ENCODE assay signal across 13 cellular contexts in the genomic region with DNA sequence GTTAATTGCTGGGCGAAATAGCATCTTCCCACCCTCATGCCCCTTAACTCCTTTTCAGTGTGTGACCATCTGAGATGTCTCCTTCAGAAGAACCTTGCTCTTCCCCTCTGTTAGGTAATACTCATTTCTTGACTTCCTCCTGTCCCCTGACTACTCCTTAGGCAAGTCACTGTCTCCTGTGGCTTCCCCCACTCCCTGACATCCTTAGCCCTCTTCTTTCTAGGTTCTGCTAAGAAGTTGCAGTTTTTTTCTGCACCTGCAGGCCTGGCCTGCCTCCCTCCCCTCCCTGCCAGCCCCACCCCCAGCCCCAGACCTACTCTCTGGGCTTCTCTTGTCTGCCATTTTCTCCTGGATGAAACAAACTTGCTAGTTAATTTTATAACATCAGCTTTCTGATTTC. TPM values are rescaled to one million over a fixed set of nuclear protein-coding genes. Genes with fewer than 3 reads are reported as not detected.
DNase-seq lines count a peak whose midpoint lies in the region; ATAC-seq lines count a peak whose summit lies in the region.
"Had no signal": no experiment of that assay in that cellular context is flagged by ENCODE, and none has a peak within 500 bp of the region (broad histone marks: within the 10 kb centered on the region; RNA-seq: fewer than 3 reads in every experiment).

No MANE protein-coding gene starts in this region.

- intact Hi-C loops in activated CD4-positive, alpha-beta T cell treated with anti-CD3 and anti-CD28 coated beads for 36 hours (cut with DNase I, micrococcal nuclease), result loop anchor here (1.0 to 5.0 kb wide), 9 partner anchors 66 to 1283 kb away; a partner anchor contains a TSS

- no peaks in the 10 kb centered on the region for H3K9me3 Mint-ChIP-seq in activated CD4-positive, alpha-beta T cell treated with anti-CD3 and anti-CD28 coated beads for 36 hours (ENCODE audit: low read depth)
- no peaks in the 10 kb centered on the region for H3K9me3 Mint-ChIP-seq in activated CD4-positive, alpha-beta T cell treated with anti-CD3 and anti-CD28 coated beads, Interleukin-2, amount 10 ng/mL, durations not matched to agents 7 days and 5 days
- H3K9me3 Mint-ChIP-seq: natural killer cell had no signal

- peak; percentile 35 for DNase-seq in activated CD4-positive, alpha-beta T cell treated with anti-CD3 and anti-CD28 coated beads for 36 hours
- DNase-seq in activated CD4-positive, alpha-beta T cell treated with anti-CD3 and anti-CD28 coated beads, Interleukin-2, amount 10 ng/mL, durations not matched to agents 7 days and 5 days, result no peak
- peak; percentile 86 for DNase-seq in SIG-M5 treated with dmso at 0.1 percent for 504 hours (lab: John Stamatoyannopoulos, UW; ENCODE audit: unreplicated experiment)
- DNase-seq in neuronal stem cell (ENCODE audit: low spot score), result no peak
- no peak for DNase-seq in epidermal melanocyte (ENCODE audit: insufficient read length, low spot score)
- no peak for DNase-seq in GF-D8 (lab: John Stamatoyannopoulos, UW)
- DNase-seq in globus pallidus (ENCODE audit: low spot score), result no peak
- DNase-seq: activated CD8-positive, alpha-beta memory T cell treated with anti-CD3 and anti-CD28 coated beads, Interleukin-2, amount 50 U/mL, for 48 hours; DMS 273 treated with DMSO at 0.1 percent for 48 hours; natural killer cell; NCI-H510A treated with DMSO at 0.1 percent for 48 hours; small intestine had no signal

- H2AFZ ChIP-seq in neuronal stem cell (ENCODE audit: low read length), result peak overlapping the region; percentile 77

- H3K36me3 ChIP-seq in neuronal stem cell (replicated peaks in 1 of 2; ENCODE audit: control insufficient read depth in 2 of 2, insufficient read depth in 2 of 2, low read length in 2 of 2), result no peaks in the 10 kb centered on the region

- H2AK5ac ChIP-seq in neuronal stem cell (ENCODE audit: low read depth, low read length), result no peak overlapping the region

- H4K91ac ChIP-seq in neuronal stem cell (ENCODE audit: low read depth, low read length, poor library complexity), result no peak overlapping the region

- no peak overlapping the region for H3K9ac ChIP-seq in neuronal stem cell (ENCODE audit: low read depth, low read length, poor library complexity)

- CTCF ChIA-PET in activated CD4-positive, alpha-beta T cell treated with anti-CD3 and anti-CD28 coated beads for 36 hours (lab: Charles Lee), result interaction anchor here (1.0 to 7.4 kb wide), 13 partner anchors 12 to 1283 kb away, joined by 3 to 76 read pairs (median 7); a partner anchor contains a TSS
- CTCF ChIA-PET in activated CD4-positive, alpha-beta T cell treated with anti-CD3 and anti-CD28 coated beads, Interleukin-2, amount 10 ng/mL, durations not matched to agents 7 days and 5 days (lab: Charles Lee), result interaction anchor here (0.5 to 2.5 kb wide), 8 partner anchors 8 to 1323 kb away, joined by 4 to 11 read pairs (median 5); a partner anchor contains a TSS

- H2BK120ac ChIP-seq in neuronal stem cell (ENCODE audit: low read depth, low read length), result no peak overlapping the region

- peak; percentile 75 for ATAC-seq in activated CD4-positive, alpha-beta T cell treated with anti-CD3 and anti-CD28 coated beads for 36 hours
- peak; percentile 44 for ATAC-seq in HG03354 (IDR thresholded peaks at IDR 0.05; ENCODE audit: poor library complexity, severe bottlenecking, unreplicated experiment)

- H3K27me3 Mint-ChIP-seq in activated CD4-positive, alpha-beta T cell treated with anti-CD3 and anti-CD28 coated beads for 36 hours, result peaks cover 3% of the 10 kb centered on the region
- peaks cover 12% of the 10 kb centered on the region for H3K27me3 Mint-ChIP-seq in activated CD4-positive, alpha-beta T cell treated with anti-CD3 and anti-CD28 coated beads, Interleukin-2, amount 10 ng/mL, durations not matched to agents 7 days and 5 days

- no peaks in the 10 kb centered on the region for H3K27me3 ChIP-seq in neuronal stem cell (ENCODE audit: control insufficient read depth in 3 of 3, insufficient read depth in 3 of 3, low read depth in 1 of 3, low read length in 3 of 3)

- H3K9me3 ChIP-seq in neuronal stem cell (replicated peaks in 1 of 2; ENCODE audit: control insufficient read depth in 2 of 2, insufficient read depth in 1 of 2, low read depth in 1 of 2, low read length in 2 of 2), result no peaks in the 10 kb centered on the region

- H3K4me3 Mint-ChIP-seq in activated CD4-positive, alpha-beta T cell treated with anti-CD3 and anti-CD28 coated beads for 36 hours, result no peak overlapping the region
- H3K4me3 Mint-ChIP-seq in activated CD4-positive, alpha-beta T cell treated with anti-CD3 and anti-CD28 coated beads, Interleukin-2, amount 10 ng/mL, durations not matched to agents 7 days and 5 days, result no peak overlapping the region
- H3K4me3 Mint-ChIP-seq: natural killer cell had no signal

- H3K27ac ChIP-seq in neuronal stem cell (replicated peaks; ENCODE audit: low read length), result no peak overlapping the region

- H3K79me1 ChIP-seq in neuronal stem cell (ENCODE audit: low read depth, low read length), result no peaks in the 10 kb centered on the region

- peaks cover 6% of the 10 kb centered on the region for H3K4me1 Mint-ChIP-seq in activated CD4-positive, alpha-beta T cell treated with anti-CD3 and anti-CD28 coated beads for 36 hours
- H3K4me1 Mint-ChIP-seq in activated CD4-positive, alpha-beta T cell treated with anti-CD3 and anti-CD28 coated beads, Interleukin-2, amount 10 ng/mL, durations not matched to agents 7 days and 5 days, result peaks cover 14% of the 10 kb centered on the region

- H3K4me1 ChIP-seq in neuronal stem cell (ENCODE audit: control insufficient read depth in 2 of 2, insufficient read depth in 1 of 2, low read depth in 1 of 2, low read length in 2 of 2), result peaks cover 6 to 9% of the 10 kb centered on the region in 2 donors

- no CpG with 5 or more reads among the region's 1 CpG for WGBS in neuronal stem cell (ENCODE audit: extremely low coverage in 2 of 2, insufficient read length in 2 of 2, insufficient replicate concordance in 1 of 2), 2 donors

- no peak overlapping the region for H2BK5ac ChIP-seq in neuronal stem cell (ENCODE audit: low read length)

- no peak overlapping the region for H2BK15ac ChIP-seq in neuronal stem cell (ENCODE audit: low read length)

- H3K4me2 ChIP-seq in neuronal stem cell (ENCODE audit: insufficient read depth, low read length, poor library complexity, severe bottlenecking), result no peak overlapping the region

- no peak overlapping the region for H2BK12ac ChIP-seq in neuronal stem cell (ENCODE audit: low read length)

- no peak overlapping the region for H4K8ac ChIP-seq in neuronal stem cell (ENCODE audit: low read depth, low read length)

- no peak overlapping the region for H3K4me3 ChIP-seq in neuronal stem cell (ENCODE audit: low read length in 2 of 2)

- POLR2A ChIA-PET in activated CD4-positive, alpha-beta T cell treated with anti-CD3 and anti-CD28 coated beads for 36 hours (lab: Charles Lee), result no interaction called here
- POLR2A ChIA-PET in activated CD4-positive, alpha-beta T cell treated with anti-CD3 and anti-CD28 coated beads, Interleukin-2, amount 10 ng/mL, durations not matched to agents 7 days and 5 days (lab: Charles Lee), result no interaction called here

- H3K27ac Mint-ChIP-seq in activated CD4-positive, alpha-beta T cell treated with anti-CD3 and anti-CD28 coated beads for 36 hours, result no peak overlapping the region
- H3K27ac Mint-ChIP-seq in activated CD4-positive, alpha-beta T cell treated with anti-CD3 and anti-CD28 coated beads, Interleukin-2, amount 10 ng/mL, durations not matched to agents 7 days and 5 days, result no peak overlapping the region
- H3K27ac Mint-ChIP-seq: natural killer cell had no signal

- no peak overlapping the region for H3K4ac ChIP-seq in neuronal stem cell (ENCODE audit: low read length)

- no peak overlapping the region for H3K23ac ChIP-seq in neuronal stem cell (ENCODE audit: low read depth, low read length, poor library complexity)

- H3K18ac ChIP-seq in neuronal stem cell (ENCODE audit: low read length), result no peak overlapping the region

- no peaks in the 10 kb centered on the region for H3K36me3 Mint-ChIP-seq in activated CD4-positive, alpha-beta T cell treated with anti-CD3 and anti-CD28 coated beads for 36 hours (ENCODE audit: low read depth)
- no peaks in the 10 kb centered on the region for H3K36me3 Mint-ChIP-seq in activated CD4-positive, alpha-beta T cell treated with anti-CD3 and anti-CD28 coated beads, Interleukin-2, amount 10 ng/mL, durations not matched to agents 7 days and 5 days (ENCODE audit: low read depth)
- H3K36me3 Mint-ChIP-seq: natural killer cell had no signal

- H3K14ac ChIP-seq in neuronal stem cell (ENCODE audit: low read length), result no peak overlapping the region

RNA-seq across cellular contexts. Expression of a gene that starts 15.2 kb away (rescaled TPM):
- 10 to 100 TPM; 73.6 to 82.5 TPM for total RNA-seq in activated CD4-positive, alpha-beta T cell treated with anti-CD3 and anti-CD28 coated beads for 36 hours
- 10 to 100 TPM; 83.8 to 84.0 TPM for total RNA-seq in activated CD4-positive, alpha-beta T cell treated with anti-CD3 and anti-CD28 coated beads, Interleukin-2, amount 10 ng/mL, durations not matched to agents 7 days and 5 days
- polyA plus RNA-seq in neuronal stem cell (2013, experiment 1 of 2), result 245 TPM
- polyA plus RNA-seq in neuronal stem cell (2013, experiment 2 of 2), result 255 TPM

RNA-seq across cellular contexts. Expression of a gene that starts 51.8 kb away (rescaled TPM):
- total RNA-seq in activated CD4-positive, alpha-beta T cell treated with anti-CD3 and anti-CD28 coated beads for 36 hours, result 10 to 100 TPM; 34.4 to 42.2 TPM
- 10 to 100 TPM; 36.2 to 38.0 TPM for total RNA-seq in activated CD4-positive, alpha-beta T cell treated with anti-CD3 and anti-CD28 coated beads, Interleukin-2, amount 10 ng/mL, durations not matched to agents 7 days and 5 days
- polyA plus RNA-seq in neuronal stem cell (2013, experiment 1 of 2), result 11.2 TPM
- 11.9 TPM for polyA plus RNA-seq in neuronal stem cell (2013, experiment 2 of 2)

Comparison
In these comparisons a context has a peak if more than half of its experiments do, and no peak if none do; other contexts are left out.
1. DNase-seq: peak in activated CD4-positive, alpha-beta T cell treated with anti-CD3 and anti-CD28 coated beads for 36 hours (single experiment) and SIG-M5 treated with dmso at 0.1 percent for 504 hours (single experiment); none in activated CD4-positive, alpha-beta T cell treated with anti-CD3 and anti-CD28 coated beads, Interleukin-2, amount 10 ng/mL, durations not matched to agents 7 days and 5 days (single experiment), neuronal stem cell (single experiment), epidermal melanocyte (single experiment), GF-D8 (single experiment) and globus pallidus (single experiment).